1 cellular context compared by ENCODE assay signal in genomic region chr20:47360489-47361267, GRCh38.
TF ChIP-seq lines count a peak whose summit lies in the region.

No MANE protein-coding gene starts in this region.

TF ChIP-seq in HepG2, 621 proteins besides CTCF, POLR2A, EP300 and RAD21 (continued from another document and continues in another):
- TF ChIP-seq ZNF407 (CRISPR knock-in tag; IDR thresholded peaks at IDR 0.05; ENCODE audit: not compliant biosample characterization) (peak; percentile 95), PBX2 (CRISPR knock-in tag; IDR thresholded peaks at IDR 0.05) (no peak), TGIF2 (CRISPR knock-in tag; IDR thresholded peaks at IDR 0.05) (no peak; the same call in 1 of the 2 replicates), RFXANK (CRISPR knock-in tag; IDR thresholded peaks at IDR 0.05) (no peak), ZFP36L1 (CRISPR knock-in tag; IDR thresholded peaks at IDR 0.05) (no peak), ZNF207 (IDR thresholded peaks at IDR 0.05; ENCODE audit: borderline replicate concordance) (no peak), ZNF607 (CRISPR knock-in tag; IDR thresholded peaks at IDR 0.05; ENCODE audit: borderline replicate concordance) (peak; percentile 68), ZNF230 (CRISPR knock-in tag; IDR thresholded peaks at IDR 0.05) (peak; percentile 56; the same call in 1 of the 2 replicates), TCF7 (IDR thresholded peaks at IDR 0.05; ENCODE audit: low read depth) (0 out of 2 replicates have a peak, but pooled peaks have one; percentile 24), SP1 (IDR thresholded peaks at IDR 0.05) (no peak), SP1 (CRISPR knock-in tag; IDR thresholded peaks at IDR 0.05) (no peak), ONECUT2 (CRISPR knock-in tag; IDR thresholded peaks at IDR 0.05) (no peak; the same call in 1 of the 2 replicates), NFRKB (IDR thresholded peaks at IDR 0.05) (no peak), FOSL2 (CRISPR knock-in tag; IDR thresholded peaks at IDR 0.05) (peak; percentile 63), EED (CRISPR knock-in tag; IDR thresholded peaks at IDR 0.05) (0 out of 2 replicates have a peak, but pooled peaks have one; percentile 2), E2F1 (CRISPR knock-in tag; IDR thresholded peaks at IDR 0.05) (peak; percentile 69; the same call in 1 of the 2 replicates), PLRG1 (conservative IDR thresholded peaks at IDR 0.05) (no peak), ZNF792 (CRISPR knock-in tag; IDR thresholded peaks at IDR 0.05) (no peak; the same call in 1 of the 2 replicates), ZBTB2 (CRISPR knock-in tag; IDR thresholded peaks at IDR 0.05; ENCODE audit: low read depth) (no peak), ZNF749 (CRISPR knock-in tag; IDR thresholded peaks at IDR 0.05; ENCODE audit: borderline replicate concordance) (0 out of 2 replicates have a peak, but pooled peaks have one; percentile 40), ISL2 (CRISPR knock-in tag; IDR thresholded peaks at IDR 0.05) (peak; percentile 74; the same call in 1 of the 2 replicates), HHEX (CRISPR knock-in tag; IDR thresholded peaks at IDR 0.05) (no peak), PPARG (CRISPR knock-in tag; conservative IDR thresholded peaks at IDR 0.05) (peak; percentile 72), ZNF816 (CRISPR knock-in tag; IDR thresholded peaks at IDR 0.05; ENCODE audit: borderline replicate concordance) (no peak; the same call in 1 of the 2 replicates), ZNF777 (CRISPR knock-in tag; IDR thresholded peaks at IDR 0.05) (peak; percentile 61; the same call in 1 of the 2 replicates), TEAD3 (CRISPR knock-in tag; optimal IDR thresholded peaks at IDR 0.05; ENCODE audit: borderline replicate concordance) (peak; percentile 37), POGK (CRISPR knock-in tag; conservative IDR thresholded peaks at IDR 0.05) (peak; percentile 68), ZNF142 (CRISPR knock-in tag; IDR thresholded peaks at IDR 0.05) (peak; percentile 92; the same call in 1 of the 2 replicates), SSRP1 (CRISPR knock-in tag; IDR thresholded peaks at IDR 0.05) (peak; percentile 44; the same call in 1 of the 2 replicates), RXRB (CRISPR knock-in tag; IDR thresholded peaks at IDR 0.05; ENCODE audit: borderline replicate concordance) (peak; percentile 75), HOMEZ (CRISPR knock-in tag; IDR thresholded peaks at IDR 0.05; ENCODE audit: low read depth) (peak; percentile 51; the same call in 1 of the 2 replicates), CBX1 (IDR thresholded peaks at IDR 0.05; ENCODE audit: low read depth) (peak; percentile 74), JUND (CRISPR knock-in tag; IDR thresholded peaks at IDR 0.05) (no peak), FOXM1 (CRISPR knock-in tag; IDR thresholded peaks at IDR 0.05) (peak; percentile 97), ATF4 (CRISPR knock-in tag; IDR thresholded peaks at IDR 0.05) (peak in 1 of 2 experiments; percentile 9; a peak in 1 of 4 replicates), ZNF839 (CRISPR knock-in tag; IDR thresholded peaks at IDR 0.05; ENCODE audit: borderline replicate concordance) (peak; percentile 24; the same call in 1 of the 2 replicates), ZNF556 (CRISPR knock-in tag; IDR thresholded peaks at IDR 0.05; ENCODE audit: borderline replicate concordance) (no peak)
